Comparison of ENCODE assay signal across 1 cellular context in the genomic region with DNA sequence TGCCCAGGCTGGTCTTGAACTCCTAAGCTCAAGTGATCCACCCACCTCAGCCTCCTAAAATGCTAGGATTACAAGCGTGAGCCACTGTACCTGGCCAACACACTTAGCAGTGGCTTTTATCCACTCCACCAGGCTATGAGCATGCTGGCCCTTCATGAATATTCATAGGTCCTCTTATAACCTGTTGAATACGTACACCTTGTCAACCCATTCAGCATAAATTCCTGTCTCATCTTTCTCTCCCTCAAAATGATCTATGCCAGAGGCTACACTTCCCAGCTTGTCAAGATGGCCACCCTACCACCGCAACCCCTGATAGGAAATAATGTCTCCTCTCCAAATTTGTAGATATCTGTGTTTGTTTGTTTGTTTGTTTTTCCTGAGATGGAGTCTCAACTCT.
TF ChIP-seq lines count a peak whose summit lies in the region.

No MANE protein-coding gene starts in this region.

TF ChIP-seq in GM23338, 12 proteins besides CTCF, POLR2A, EP300 and RAD21 (continued from another document):
- TF ChIP-seq REST (IDR thresholded peaks at IDR 0.05; ENCODE audit: unreplicated experiment) (no peak), JUNB (IDR thresholded peaks at IDR 0.05; ENCODE audit: unreplicated experiment) (no peak), POLR2AphosphoS5 (IDR thresholded peaks at IDR 0.05; ENCODE audit: low read depth) (no peak), STAT1 (IDR thresholded peaks at IDR 0.05; ENCODE audit: unreplicated experiment) (no peak), EZH2 (IDR thresholded peaks at IDR 0.05; ENCODE audit: low read depth, unreplicated experiment) (no peak), ETS1 (IDR thresholded peaks at IDR 0.05) (no peak)
